In the genomic region with DNA sequence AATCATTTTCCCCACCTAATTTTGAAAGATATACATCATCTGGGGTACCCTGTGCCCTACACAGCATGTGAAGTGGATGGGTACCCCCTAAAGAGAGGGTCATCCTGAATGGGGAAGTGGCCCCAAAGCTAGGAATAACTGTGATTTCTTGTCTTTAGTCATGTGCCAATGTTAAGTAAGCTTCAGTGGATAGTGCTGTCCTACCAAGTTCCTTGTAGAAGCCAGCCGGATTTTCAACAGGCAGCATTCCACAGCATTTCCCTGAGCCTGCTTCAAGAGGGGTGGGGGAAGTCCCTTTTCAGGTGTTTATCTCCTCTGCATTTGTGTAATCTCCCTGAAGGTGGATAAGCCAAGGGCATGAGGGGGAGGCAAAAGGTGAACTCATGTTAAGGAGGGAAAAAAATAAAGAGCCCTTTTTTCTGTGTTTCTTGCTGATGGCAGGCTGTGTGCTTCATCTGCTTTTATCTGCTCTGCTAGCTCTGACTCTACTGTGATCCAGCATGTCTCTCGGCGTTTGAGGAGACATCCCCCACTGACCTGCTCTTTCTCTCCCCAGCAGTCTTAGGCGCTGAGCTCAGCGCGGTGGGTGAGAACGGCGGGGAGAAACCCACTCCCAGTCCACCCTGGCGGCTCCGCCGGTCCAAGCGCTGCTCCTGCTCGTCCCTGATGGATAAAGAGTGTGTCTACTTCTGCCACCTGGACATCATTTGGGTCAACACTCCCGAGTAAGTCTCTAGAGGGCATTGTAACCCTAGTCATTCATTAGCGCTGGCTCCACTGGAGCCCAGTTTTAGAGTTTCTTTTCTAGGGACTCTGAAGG, we compare ENCODE assay signal across 9 cellular contexts. TPM values are rescaled to one million over a fixed set of nuclear protein-coding genes. Genes with fewer than 3 reads are reported as not detected.
DNase-seq lines count a peak whose midpoint lies in the region; ATAC-seq and TF ChIP-seq lines count a peak whose summit lies in the region.
"Had no signal": no experiment of that assay in that cellular context is flagged by ENCODE, and none has a peak within 500 bp of the region (broad histone marks: within the 10 kb centered on the region; RNA-seq: fewer than 3 reads in every experiment).

No MANE protein-coding gene starts in this region.

- H3K4me1 ChIP-seq in esophagus muscularis mucosa (peaks cover 7 to 25% (median 25%) of the 10 kb centered on the region in 4 donors), neural progenitor cell (peaks cover 30% of the 10 kb centered on the region)

- ATAC-seq in omental fat pad (ENCODE audit: low FRiP score) = no peak

- 56% methylated on average over 15 of the region's 15 CpGs for WGBS in esophagus muscularis mucosa

- no peaks in the 10 kb centered on the region for H3K79me2 ChIP-seq in neural progenitor cell (ENCODE audit: low read depth)

- H2AFZ ChIP-seq in neural progenitor cell (replicated peaks) = peak overlapping the region; percentile 61

- no peaks in the 10 kb centered on the region for H3K9me3 Mint-ChIP-seq in neural progenitor cell

- H3K4me3 ChIP-seq in esophagus muscularis mucosa (peak overlapping the region; percentile 50 to 66 (median 56)), neural progenitor cell (peak overlapping the region; percentile 65)

- H3K36me3 ChIP-seq in esophagus muscularis mucosa (peaks cover 0 to 14% (median 0%) of the 10 kb centered on the region in 4 donors), neural progenitor cell (no peaks in the 10 kb centered on the region)

- H3K36me3 Mint-ChIP-seq in neural progenitor cell = no peaks in the 10 kb centered on the region

- H3K4me3 Mint-ChIP-seq in neural progenitor cell = peak overlapping the region; percentile 79

- peaks cover 8% of the 10 kb centered on the region for H3K27me3 Mint-ChIP-seq in neural progenitor cell (ENCODE audit: insufficient read depth, low read depth)

- H3K27ac Mint-ChIP-seq in neural progenitor cell = peak overlapping the region; percentile 72

- H3F3A ChIP-seq in neural progenitor cell (ENCODE audit: low read depth) = peaks cover 27% of the 10 kb centered on the region

- no peaks in the 10 kb centered on the region for H3K9me3 ChIP-seq in esophagus muscularis mucosa
- H3K9me3 ChIP-seq in neural progenitor cell (ENCODE audit: low read depth) = no peaks in the 10 kb centered on the region

- no peaks in the 10 kb centered on the region for H4K20me1 ChIP-seq in neural progenitor cell (ENCODE audit: low read depth)

- intact Hi-C loops in esophagus muscularis mucosa (cut with DNase I) = loop anchor here (2.0 kb wide), 1 partner anchor 637 kb away; no protein-coding TSS in a partner anchor

- no peak for TF ChIP-seq POLR2A in esophagus muscularis mucosa (IDR thresholded peaks at IDR 0.05; ENCODE audit: low read depth)

- peak overlapping the region in 1 of 4 donors; percentile 68 for H3K27ac ChIP-seq in esophagus muscularis mucosa (replicated peaks in 1 of 4)
- H3K27ac ChIP-seq in neural progenitor cell = no peak overlapping the region

- H3K4me2 ChIP-seq in neural progenitor cell = peak overlapping the region; percentile 94

- H3K27me3 ChIP-seq in esophagus muscularis mucosa = peaks cover 0 to 22% (median 0%) of the 10 kb centered on the region in 4 donors
- H3K27me3 ChIP-seq in neural progenitor cell = peaks cover 8% of the 10 kb centered on the region

- H3K9ac ChIP-seq in neural progenitor cell = no peak overlapping the region

- H3K4me1 Mint-ChIP-seq in neural progenitor cell = peaks cover 29% of the 10 kb centered on the region

- no peak for TF ChIP-seq EP300 in esophagus muscularis mucosa (IDR thresholded peaks at IDR 0.05)

- peak; percentile 72 for DNase-seq in DMS53 (lab: John Stamatoyannopoulos, UW)
- DNase-seq in NCI-H526 treated with DMSO at 0.1 percent for 48 hours (lab: John Stamatoyannopoulos, UW) = peak; percentile 53
- DNase-seq in esophagus muscularis mucosa (ENCODE audit: extremely low spot score) = no peak
- DNase-seq in neural progenitor cell (ENCODE audit: low spot score) = peak; percentile 65
- no peak for DNase-seq in omental fat pad (ENCODE audit: low spot score)
- no peak for DNase-seq in occipital lobe (lab: John Stamatoyannopoulos, UW)
- no peak for DNase-seq in activated CD4-positive, CD25-positive, alpha-beta regulatory T cell (lab: John Stamatoyannopoulos, UW)
- DNase-seq in NCI-H1930 (lab: John Stamatoyannopoulos, UW) = no peak
- DNase-seq: NK-92 treated with Interleukin-12 subunit alpha and Interleukin-12 subunit beta, amount 100 ng/mL, for 24 hours had no signal

- TF ChIP-seq CTCF in esophagus muscularis mucosa (IDR thresholded peaks at IDR 0.05) (peak in 1 of 3 experiments; percentile 18), neural progenitor cell (IDR thresholded peaks at IDR 0.05) (peak; percentile 47), omental fat pad (IDR thresholded peaks at IDR 0.05) (no peak)

RNA-seq across cellular contexts. Expression of gene EDN1, which starts 1.8 kb away (rescaled TPM):
- 10 to 100 TPM in 3 of 4 donors, 1 to 10 TPM in 1; 5.4 to 29.1 (median 23.0) TPM for total RNA-seq in esophagus muscularis mucosa
- 0.93 and 2.9 TPM in 2 replicates for total RNA-seq in neural progenitor cell (ENCODE audit: low replicate concordance)
- 10 to 100 TPM in 2 of 4 donors, 1 to 10 TPM in 2; 3.6 to 38.4 (median 20.1) TPM for total RNA-seq in omental fat pad
- total RNA-seq in occipital lobe = 5.9 TPM

Comparison
In these comparisons a context has a peak if more than half of its experiments do, and no peak if none do; other contexts are left out.
1. DNase-seq: peak in DMS53 (single experiment), NCI-H526 treated with DMSO at 0.1 percent for 48 hours (single experiment) and neural progenitor cell (single experiment); none in esophagus muscularis mucosa (single experiment), omental fat pad (single experiment), occipital lobe (single experiment), activated CD4-positive, CD25-positive, alpha-beta regulatory T cell (0 of 4) and NCI-H1930 (0 of 2).